ENCODE assay signal across 9 cellular contexts in genomic region chr1:20507248-20507563, GRCh38. TPM values are rescaled to one million over a fixed set of nuclear protein-coding genes. Genes with fewer than 3 reads are reported as not detected.
DNase-seq lines count a peak whose midpoint lies in the region; ATAC-seq and TF ChIP-seq lines count a peak whose summit lies in the region.
"Had no signal": no experiment of that assay in that cellular context is flagged by ENCODE, and none has a peak within 500 bp of the region (broad histone marks: within the 10 kb centered on the region; RNA-seq: fewer than 3 reads in every experiment).

No MANE protein-coding gene starts in this region.

- H3K23ac ChIP-seq in trophoblast cell (ENCODE audit: low read length): no peak overlapping the region

- H3K18ac ChIP-seq in trophoblast cell (ENCODE audit: low read length): no peak overlapping the region

- no peaks in the 10 kb centered on the region for H3K27me3 ChIP-seq in OCI-LY1 (ENCODE audit: insufficient read depth, low read length)
- no peaks in the 10 kb centered on the region for H3K27me3 ChIP-seq in esophagus (ENCODE audit: control insufficient read depth in 1 of 2, insufficient read depth in 2 of 2, low read length in 2 of 2)
- peaks cover 2% of the 10 kb centered on the region for H3K27me3 ChIP-seq in trophoblast cell (ENCODE audit: insufficient read depth, low read length)

- peaks cover 1 to 2% of the 10 kb centered on the region in 2 donors for H3K36me3 Mint-ChIP-seq in activated T-cell treated with anti-CD3 and anti-CD28 coated beads, Interleukin-2, amount 50 U/mL, for 72 hours (ENCODE audit: insufficient read depth in 2 of 2)

- H3K9me2 ChIP-seq in OCI-LY1 (ENCODE audit: low read depth, low read length): no peaks in the 10 kb centered on the region

- DNase-seq in activated T-cell treated with anti-CD3 and anti-CD28 coated beads, Interleukin-2, amount 50 U/mL, for 72 hours: no peak
- no peak for DNase-seq in activated T-cell treated with anti-CD3 and anti-CD28 coated beads, Interleukin-2, amount 50 U/mL, for 48 hours
- DNase-seq in trophoblast cell (no peak), MV-4-11 (lab: John Stamatoyannopoulos, UW) (no peak), NCI-H1105 treated with DMSO at 0.1 percent for 48 hours (lab: John Stamatoyannopoulos, UW) (no peak), anterior cingulate cortex (lab: John Stamatoyannopoulos, UW) (no peak)

- H3K27ac Mint-ChIP-seq in activated T-cell treated with anti-CD3 and anti-CD28 coated beads, Interleukin-2, amount 50 U/mL, for 72 hours: peak overlapping the region; percentile 58

- peak overlapping the region; percentile 23 for H3K4ac ChIP-seq in trophoblast cell (ENCODE audit: low read depth, low read length)

- H3K27ac ChIP-seq in OCI-LY1 (ENCODE audit: low read depth, low read length, poor library complexity, severe bottlenecking) (no peak overlapping the region), esophagus (ENCODE audit: low read depth in 2 of 2, low read length in 1 of 2) (peak overlapping the region in 1 of 2 donors; percentile 92), trophoblast cell (ENCODE audit: low read depth, low read length) (no peak overlapping the region)

- TF ChIP-seq CTCF in OCI-LY1 (IDR thresholded peaks at IDR 0.05; ENCODE audit: low read length): no peak

- H3K79me1 ChIP-seq in trophoblast cell (ENCODE audit: low read length): peaks cover 4% of the 10 kb centered on the region

- peak overlapping the region; percentile 92 for H3K9ac ChIP-seq in OCI-LY1 (ENCODE audit: low read length)
- H3K9ac ChIP-seq in trophoblast cell (ENCODE audit: low read length): peak overlapping the region; percentile 93

- H2AFZ ChIP-seq in OCI-LY1 (ENCODE audit: low read length): no peak overlapping the region
- peak overlapping the region; percentile 93 for H2AFZ ChIP-seq in trophoblast cell (ENCODE audit: insufficient read depth, low read length, poor library complexity)

- peak overlapping the region; percentile 83 to 89 for H3K4me3 Mint-ChIP-seq in activated T-cell treated with anti-CD3 and anti-CD28 coated beads, Interleukin-2, amount 50 U/mL, for 72 hours

- H3K27me3 Mint-ChIP-seq in activated T-cell treated with anti-CD3 and anti-CD28 coated beads, Interleukin-2, amount 50 U/mL, for 72 hours (ENCODE audit: low read depth): no peaks in the 10 kb centered on the region

- peak overlapping the region; percentile 99 for H4K8ac ChIP-seq in trophoblast cell (ENCODE audit: low read depth, low read length)

- H4K20me1 ChIP-seq in OCI-LY1 (ENCODE audit: insufficient read depth, low read length): no peaks in the 10 kb centered on the region

- H3K14ac ChIP-seq in trophoblast cell (ENCODE audit: low read length): no peak overlapping the region

- ATAC-seq in activated T-cell treated with anti-CD3 and anti-CD28 coated beads, Interleukin-2, amount 50 U/mL, for 72 hours (replicated peaks in 1 of 2): peak; percentile 10 to 12

- H2BK12ac ChIP-seq in trophoblast cell (ENCODE audit: low read length): no peak overlapping the region

- H3K4me2 ChIP-seq in OCI-LY1 (ENCODE audit: low read length) (peak overlapping the region; percentile 100), trophoblast cell (ENCODE audit: low read length) (peak overlapping the region; percentile 93)

- H3K9me3 Mint-ChIP-seq in activated T-cell treated with anti-CD3 and anti-CD28 coated beads, Interleukin-2, amount 50 U/mL, for 72 hours: no peaks in the 10 kb centered on the region

- H4K12ac ChIP-seq in trophoblast cell (ENCODE audit: low read depth, low read length): no peak overlapping the region

- 30 to 46% methylated on average over 5 of the region's 5 CpGs for WGBS in esophagus, 2 donors
- no CpG with 5 or more reads among the region's 5 CpGs for WGBS in trophoblast cell (ENCODE audit: extremely low coverage, insufficient coverage, insufficient read length)

- peaks cover 29% of the 10 kb centered on the region for H3K4me1 ChIP-seq in OCI-LY1 (ENCODE audit: insufficient read depth, low read length, severe bottlenecking)
- peaks cover 3 to 4% of the 10 kb centered on the region in 2 donors for H3K4me1 ChIP-seq in esophagus (ENCODE audit: control insufficient read depth in 2 of 2, insufficient read depth in 2 of 2, low read length in 1 of 2)
- peaks cover 2 to 3% of the 10 kb centered on the region in 2 experiments for H3K4me1 ChIP-seq in trophoblast cell (ENCODE audit: control insufficient read depth in 1 of 2, insufficient read depth in 2 of 2, low read length in 2 of 2)

- H3K79me2 ChIP-seq in OCI-LY1 (ENCODE audit: insufficient read depth, low read length) (peaks cover 14% of the 10 kb centered on the region), trophoblast cell (ENCODE audit: control insufficient read depth, insufficient read depth, low read length, poor library complexity) (peaks cover 3% of the 10 kb centered on the region)

- no peaks in the 10 kb centered on the region for H3K9me3 ChIP-seq in OCI-LY1 (ENCODE audit: low read length)
- no peaks in the 10 kb centered on the region for H3K9me3 ChIP-seq in esophagus (ENCODE audit: control insufficient read depth in 2 of 2, insufficient read depth in 1 of 2, low read depth in 1 of 2, low read length in 1 of 2)
- H3K9me3 ChIP-seq in trophoblast cell (ENCODE audit: insufficient read depth, low read depth, low read length): no peaks in the 10 kb centered on the region

- no peaks in the 10 kb centered on the region for H3F3A ChIP-seq in OCI-LY1 (ENCODE audit: insufficient read depth, low read length)

- H3K36me3 ChIP-seq in OCI-LY1 (ENCODE audit: insufficient read depth, low read length) (peaks cover 1% of the 10 kb centered on the region; the same call in 1 of the 2 replicates), esophagus (ENCODE audit: control insufficient read depth in 2 of 2, insufficient read depth in 2 of 2, low read length in 1 of 2) (peaks cover 0 to under 1% of the 10 kb centered on the region in 2 donors), trophoblast cell (ENCODE audit: control insufficient read depth in 1 of 2, insufficient read depth in 2 of 2, low read length in 2 of 2) (peaks cover 2 to 3% of the 10 kb centered on the region in 2 experiments)

- H3K4me1 Mint-ChIP-seq in activated T-cell treated with anti-CD3 and anti-CD28 coated beads, Interleukin-2, amount 50 U/mL, for 72 hours (ENCODE audit: low read depth): peaks cover 29% of the 10 kb centered on the region

- H2BK5ac ChIP-seq in trophoblast cell (ENCODE audit: low read depth, low read length, poor library complexity): no peak overlapping the region

- no peak overlapping the region for H2BK120ac ChIP-seq in trophoblast cell (ENCODE audit: insufficient read depth, low read length, poor library complexity)

- no peak overlapping the region for H4K91ac ChIP-seq in trophoblast cell (ENCODE audit: low read depth, low read length)

- H2AK5ac ChIP-seq in trophoblast cell (ENCODE audit: low read length): peak overlapping the region; percentile 14

- peak overlapping the region; percentile 99 for H3K4me3 ChIP-seq in OCI-LY1 (ENCODE audit: low read depth, low read length, poor library complexity, severe bottlenecking)
- H3K4me3 ChIP-seq in esophagus (ENCODE audit: low read depth in 1 of 2, low read length in 2 of 2): peak overlapping the region; percentile 88 to 98
- peak overlapping the region; percentile 96 for H3K4me3 ChIP-seq in trophoblast cell (ENCODE audit: low read depth, low read length)

RNA-seq across cellular contexts. Expression of gene MUL1, which starts 0.7 kb away (rescaled TPM):
- 10 to 100 TPM; 17.0 to 20.1 TPM for total RNA-seq in activated T-cell treated with anti-CD3 and anti-CD28 coated beads, Interleukin-2, amount 50 U/mL, for 72 hours
- polyA plus RNA-seq in esophagus: 10 to 100 TPM in 1 of 2 donors, 1 to 10 TPM in 1; 6.5 to 16.3 TPM
- 13.6 TPM in 2 replicates for polyA plus RNA-seq in trophoblast cell (2013)

RNA-seq across cellular contexts. Expression of gene CAMK2N1, which starts 21.2 kb away (rescaled TPM):
- total RNA-seq in activated T-cell treated with anti-CD3 and anti-CD28 coated beads, Interleukin-2, amount 50 U/mL, for 72 hours: 1 to 10 TPM; 1.2 to 3.0 TPM
- polyA plus RNA-seq in esophagus: 10 to 100 TPM; 11.2 to 44.7 TPM
- 56.8 and 62.5 TPM in 2 replicates for polyA plus RNA-seq in trophoblast cell (2013)

RNA-seq across cellular contexts. Expression of gene FAM43B, which starts 45.2 kb away (rescaled TPM):
- not detected for total RNA-seq in activated T-cell treated with anti-CD3 and anti-CD28 coated beads, Interleukin-2, amount 50 U/mL, for 72 hours
- polyA plus RNA-seq in esophagus: under 1 TPM; 0.04 to 0.12 TPM
- 0.01 and 0.03 TPM in 2 replicates for polyA plus RNA-seq in trophoblast cell (2013)
- total RNA-seq: dermis microvascular lymphatic vessel endothelial cell had no signal
